In genomic region chr18:22174341-22175148, GRCh38 we compare ENCODE assay signal across 1 cellular context.
TF ChIP-seq lines count a peak whose summit lies in the region.

No MANE protein-coding gene starts in this region.

TF ChIP-seq in HEK293, 187 proteins besides CTCF, POLR2A, EP300 and RAD21 (continued from another document):
- no peak for TF ChIP-seq PRDM2 (tag by site-specific recombination; IDR thresholded peaks at IDR 0.05; ENCODE audit: borderline replicate concordance)
